17 cellular contexts compared by ENCODE assay signal in the genomic region with DNA sequence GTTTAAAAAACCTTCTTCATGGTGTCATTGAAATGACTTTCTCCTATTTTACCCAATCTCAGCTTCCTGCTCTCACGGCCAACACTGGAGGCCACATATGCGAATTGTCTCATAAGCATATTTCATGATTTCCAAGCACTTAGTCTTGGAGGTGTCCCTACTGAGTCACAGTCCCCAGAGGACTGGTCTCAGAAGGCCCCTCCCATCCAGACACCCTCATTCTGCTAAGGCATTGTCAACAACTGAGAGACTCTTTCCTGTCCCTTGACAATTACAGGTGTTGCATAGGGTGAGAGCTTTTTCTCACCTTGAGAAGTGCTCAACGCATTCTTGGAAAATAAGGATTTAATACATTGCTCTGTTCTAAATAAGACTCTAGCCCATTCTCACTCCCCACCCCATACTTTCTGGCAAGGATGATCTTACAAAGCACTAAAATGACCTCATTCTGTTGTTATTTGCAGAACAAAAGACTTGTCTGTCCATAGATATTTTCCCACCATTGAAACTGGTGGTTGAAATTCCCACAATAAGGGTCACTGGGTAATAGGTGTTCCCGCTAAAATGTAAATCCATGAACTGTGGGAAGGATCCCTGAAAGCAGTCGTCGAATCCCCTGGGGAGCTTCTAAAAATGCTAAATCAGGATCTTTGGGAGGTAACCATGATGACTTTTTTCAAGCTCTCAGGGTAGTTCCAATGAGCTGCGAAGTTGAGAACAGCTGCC. TPM values are rescaled to one million over a fixed set of nuclear protein-coding genes. Genes with fewer than 3 reads are reported as not detected.
A peak's percentile ranks its signal among the peaks of the same experiment; 100 is the strongest.
DNase-seq lines count a peak whose midpoint lies in the region; ATAC-seq and TF ChIP-seq lines count a peak whose summit lies in the region.
"Had no signal": no experiment of that assay in that cellular context is flagged by ENCODE, and none has a peak within 500 bp of the region (broad histone marks: within the 10 kb centered on the region; RNA-seq: fewer than 3 reads in every experiment).

No MANE protein-coding gene starts in this region.

- DNase-seq in GM03348 (ENCODE audit: low spot score): peak; percentile 43
- no peak for DNase-seq in RWPE2 (ENCODE audit: low spot score)
- DNase-seq in fibroblast of mammary gland (ENCODE audit: low read depth): peak; percentile 76
- DNase-seq in renal cortical epithelial cell (ENCODE audit: low read depth): peak; percentile 47
- no peak for DNase-seq in central memory CD4-positive, alpha-beta T cell
- no peak for DNase-seq in MV-4-11 (lab: John Stamatoyannopoulos, UW)
- DNase-seq in SK-N-SH: no peak
- DNase-seq: activated CD4-positive, alpha-beta memory T cell treated with anti-CD3 and anti-CD28 coated beads for 36 hours; effector memory CD4-positive, alpha-beta T cell; naive B cell; NCI-H187 treated with DMSO at 0.1 percent for 48 hours; NCI-H526 treated with DMSO at 0.1 percent for 48 hours; stimulated activated CD4-positive, alpha-beta T cell treated with anti-CD3 and anti-CD28 coated beads, Interleukin-2, amount 100 ng/mL, for 48 hours; upper lobe of left lung had no signal

- H3K4me1 ChIP-seq in RWPE2 (ENCODE audit: insufficient read depth, poor library complexity, severe bottlenecking) (no peaks in the 10 kb centered on the region), SK-N-SH (ENCODE audit: control insufficient read depth in 1 of 2, insufficient read depth in 2 of 2, low read depth in 1 of 2, low read length in 1 of 2) (no peaks in the 10 kb centered on the region; a peak in 1 of 4 replicates)
- H3K4me1 ChIP-seq: gastroesophageal sphincter, upper lobe of left lung had no signal

- no peak overlapping the region for H2AFZ ChIP-seq in SK-N-SH (ENCODE audit: low read depth)

- no peak for TF ChIP-seq RAD21 in SK-N-SH (IDR thresholded peaks at IDR 0.05; ENCODE audit: low read length)

- WGBS in SK-N-SH (ENCODE audit: low lambda C conversion rate): 55% methylated on average over 7 of the region's 7 CpGs

- no peaks in the 10 kb centered on the region for H3F3A ChIP-seq in SK-N-SH (replicated peaks; ENCODE audit: insufficient read depth)

- peak; percentile 33; the same call in 1 of the 3 replicates for ATAC-seq in RWPE2 (ENCODE audit: low read depth)
- ATAC-seq: gastroesophageal sphincter had no signal

- H3K4me3 ChIP-seq in RWPE2 (ENCODE audit: severe bottlenecking) (no peak overlapping the region), fibroblast of mammary gland (ENCODE audit: control insufficient read depth, low read depth, low read length) (no peak overlapping the region), SK-N-SH (ENCODE audit: low read depth in 2 of 2, low read length in 1 of 2) (no peak overlapping the region)
- H3K4me3 ChIP-seq: gastroesophageal sphincter, upper lobe of left lung had no signal

- H3K9ac ChIP-seq in SK-N-SH: no peak overlapping the region
- H3K9ac ChIP-seq: KMS-11 had no signal

- TF ChIP-seq EP300 in SK-N-SH (IDR thresholded peaks at IDR 0.05; ENCODE audit: borderline replicate concordance in 1 of 2, low read depth in 1 of 2, low read length in 1 of 2): no peak

- CTCF ChIA-PET in SK-N-SH (lab: Yijun Ruan, JAX): interaction anchor here (1.8 kb wide), 1 partner anchor 33 kb away, joined by 3 read pairs; a partner anchor contains a TSS

- H3K9me3 ChIP-seq in RWPE2 (ENCODE audit: severe bottlenecking): no peaks in the 10 kb centered on the region
- H3K9me3 ChIP-seq in SK-N-SH: no peaks in the 10 kb centered on the region
- H3K9me3 ChIP-seq: gastroesophageal sphincter, upper lobe of left lung had no signal

- H3K36me3 ChIP-seq in RWPE2 (ENCODE audit: low read depth) (no peaks in the 10 kb centered on the region), SK-N-SH (replicated peaks in 1 of 2; ENCODE audit: control insufficient read depth in 1 of 2, insufficient read depth in 2 of 2, low read length in 1 of 2) (no peaks in the 10 kb centered on the region)
- H3K36me3 ChIP-seq: gastroesophageal sphincter, upper lobe of left lung had no signal

- TF ChIP-seq CTCF in RWPE2 (IDR thresholded peaks at IDR 0.05; ENCODE audit: poor library complexity, severe bottlenecking): no peak
- TF ChIP-seq CTCF in fibroblast of mammary gland (conservative IDR thresholded peaks at IDR 0.05; ENCODE audit: control insufficient read depth, insufficient read depth, low read depth, low read length): no peak
- TF ChIP-seq CTCF in SK-N-SH (IDR thresholded peaks at IDR 0.05): no peak

- H3K27ac ChIP-seq in RWPE2 (ENCODE audit: poor library complexity, severe bottlenecking) (no peak overlapping the region), SK-N-SH (ENCODE audit: low read depth in 2 of 2, low read length in 1 of 2) (no peak overlapping the region)
- H3K27ac ChIP-seq: gastroesophageal sphincter, KMS-11, upper lobe of left lung had no signal

- no peaks in the 10 kb centered on the region for H3K9me2 ChIP-seq in SK-N-SH

- POLR2A ChIA-PET in SK-N-SH (lab: Yijun Ruan, JAX): no interaction called here

- H3K79me2 ChIP-seq in SK-N-SH (ENCODE audit: insufficient read depth): no peaks in the 10 kb centered on the region

- H3K27me3 ChIP-seq in RWPE2 (ENCODE audit: insufficient read depth, poor library complexity, severe bottlenecking) (no peaks in the 10 kb centered on the region), SK-N-SH (ENCODE audit: insufficient read depth) (peaks cover 27% of the 10 kb centered on the region)
- H3K27me3 ChIP-seq: upper lobe of left lung had no signal

- no peak overlapping the region for H3K4me2 ChIP-seq in SK-N-SH
- H3K4me2 ChIP-seq: KMS-11 had no signal

- no peaks in the 10 kb centered on the region for H4K20me1 ChIP-seq in SK-N-SH (ENCODE audit: insufficient read depth)

TF ChIP-seq in SK-N-SH, 30 proteins besides CTCF, POLR2A, EP300 and RAD21:
- TF ChIP-seq SIN3A (IDR thresholded peaks at IDR 0.05; ENCODE audit: borderline replicate concordance, low read depth, low read length) (no peak), GABPA (IDR thresholded peaks at IDR 0.05; ENCODE audit: low read depth) (no peak), RFX5 (IDR thresholded peaks at IDR 0.05; ENCODE audit: low read length) (no peak)
- TF ChIP-seq, protein P1, sequence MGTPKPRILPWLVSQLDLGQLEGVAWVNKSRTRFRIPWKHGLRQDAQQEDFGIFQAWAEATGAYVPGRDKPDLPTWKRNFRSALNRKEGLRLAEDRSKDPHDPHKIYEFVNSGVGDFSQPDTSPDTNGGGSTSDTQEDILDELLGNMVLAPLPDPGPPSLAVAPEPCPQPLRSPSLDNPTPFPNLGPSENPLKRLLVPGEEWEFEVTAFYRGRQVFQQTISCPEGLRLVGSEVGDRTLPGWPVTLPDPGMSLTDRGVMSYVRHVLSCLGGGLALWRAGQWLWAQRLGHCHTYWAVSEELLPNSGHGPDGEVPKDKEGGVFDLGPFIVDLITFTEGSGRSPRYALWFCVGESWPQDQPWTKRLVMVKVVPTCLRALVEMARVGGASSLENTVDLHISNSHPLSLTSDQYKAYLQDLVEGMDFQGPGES (IDR thresholded peaks at IDR 0.05; ENCODE audit: low read depth, low read length): no peak

RNA-seq across cellular contexts. Expression of a gene that starts 32.3 kb away (rescaled TPM):
- 0.35 and 2.4 TPM in 2 replicates for total RNA-seq in renal cortical epithelial cell
- polyA plus RNA-seq in SK-N-SH (2012; rRNA removed): not detected in 2 replicates
- polyA plus RNA-seq in SK-N-SH (2012; cell fraction: cytosol; rRNA removed): not detected in 2 replicates
- polyA plus RNA-seq in SK-N-SH (2012; cell fraction: nucleus; rRNA removed): 0.01 TPM in 1 of 2 replicates, not detected in the other
- polyA plus RNA-seq: CD14-positive monocyte had no signal

Comparison
In these comparisons a context has a peak if more than half of its experiments do, and no peak if none do; other contexts are left out.
1. DNase-seq: peak in GM03348 (single experiment), fibroblast of mammary gland (single experiment) and renal cortical epithelial cell (single experiment); none in RWPE2 (single experiment), central memory CD4-positive, alpha-beta T cell (single experiment), MV-4-11 (single experiment) and SK-N-SH (single experiment).